ENCODE assay signal across 6 cellular contexts in the genomic region with DNA sequence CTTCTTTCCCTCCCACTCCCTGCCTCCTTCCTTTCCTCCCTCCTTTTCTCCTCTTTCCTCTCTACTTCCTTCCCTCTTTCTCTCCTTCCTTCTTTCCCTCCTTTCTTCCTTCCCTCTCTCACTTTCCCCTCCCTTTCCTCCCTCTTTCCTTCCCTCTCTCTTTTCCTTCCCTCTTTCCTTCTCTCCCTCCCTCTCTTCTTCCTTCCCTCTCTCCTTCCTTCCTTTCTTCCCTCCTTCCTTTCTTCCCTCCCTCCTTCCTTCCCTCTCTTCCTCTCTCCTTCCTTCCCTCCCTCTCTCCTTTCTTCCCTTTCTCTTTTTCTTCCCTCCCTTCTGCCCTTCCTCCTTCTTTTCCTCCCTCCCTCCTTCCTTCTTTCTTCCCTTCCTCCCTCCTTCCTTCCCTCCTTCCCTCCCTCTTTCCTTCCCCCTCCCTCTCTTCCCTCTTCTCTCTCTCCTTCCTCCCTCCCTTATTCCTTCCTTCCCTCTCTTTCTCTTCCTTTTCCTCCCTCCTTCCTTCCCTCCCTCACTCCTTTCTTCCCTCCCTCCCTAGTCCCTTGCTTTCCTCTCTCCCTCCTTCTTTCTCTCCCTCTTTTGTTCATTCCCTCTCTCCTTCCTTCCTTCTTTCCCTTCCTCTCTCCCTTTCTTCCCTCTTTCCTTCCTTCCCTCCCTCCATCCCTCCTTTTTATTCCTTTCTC.
"Had no signal": no experiment of that assay in that cellular context is flagged by ENCODE, and none has a peak within 500 bp of the region (broad histone marks: within the 10 kb centered on the region; RNA-seq: fewer than 3 reads in every experiment).

No MANE protein-coding gene starts in this region.

- FAIRE-seq: HTR-8/SVneo had no signal

- H3K9ac ChIP-seq: KMS-11 had no signal

- H3K27ac ChIP-seq: HL-60, KMS-11 had no signal

- DNase-seq: IMR-90, KBM-7, KG1 had no signal

- H3K4me2 ChIP-seq: KMS-11 had no signal
